In genomic region chr7:16929146-16929762, GRCh38 we compare ENCODE assay signal across 12 cellular contexts. TPM values are rescaled to one million over a fixed set of nuclear protein-coding genes. Genes with fewer than 3 reads are reported as not detected.
DNase-seq lines count a peak whose midpoint lies in the region; ATAC-seq and TF ChIP-seq lines count a peak whose summit lies in the region.
"Had no signal": no experiment of that assay in that cellular context is flagged by ENCODE, and none has a peak within 500 bp of the region (broad histone marks: within the 10 kb centered on the region; RNA-seq: fewer than 3 reads in every experiment).

No MANE protein-coding gene starts in this region.

- H3K27ac Mint-ChIP-seq in activated CD4-positive, alpha-beta memory T cell treated with anti-CD3 and anti-CD28 coated beads, Interleukin-2, amount 10 ng/mL, durations not matched to agents 7 days and 5 days: no peak overlapping the region

- WGBS in transverse colon (ENCODE audit: low coverage in 1 of 2), 2 donors: 21% methylated on average over 1 of the region's 1 CpG; no CpG with 5 or more reads in 1 of the 2 donors

- no peak overlapping the region for H3K27ac ChIP-seq in transverse colon
- H3K27ac ChIP-seq: left ventricle myocardium inferior, tibial artery had no signal

- intact Hi-C loops in transverse colon (cut with DNase I; ENCODE audit: low total_unique reads): no loop called here

- in situ Hi-C loops in transverse colon (cut with MboI; ENCODE audit: low pct_ligation_motif_present in 1 of 4, low pct_unique_long_range_greater_than_20kb in 1 of 4, low sequenced_read_pairs in 3 of 4): no loop called here

- H3K36me3 Mint-ChIP-seq in activated CD4-positive, alpha-beta memory T cell treated with anti-CD3 and anti-CD28 coated beads, Interleukin-2, amount 10 ng/mL, durations not matched to agents 7 days and 5 days (ENCODE audit: low read depth): no peaks in the 10 kb centered on the region

- peaks cover 4 to 21% (median 15%) of the 10 kb centered on the region in 4 donors for H3K4me1 ChIP-seq in transverse colon
- H3K4me1 ChIP-seq: left ventricle myocardium inferior, tibial artery had no signal

- no peaks in the 10 kb centered on the region for H3K9me3 Mint-ChIP-seq in activated CD4-positive, alpha-beta memory T cell treated with anti-CD3 and anti-CD28 coated beads, Interleukin-2, amount 10 ng/mL, durations not matched to agents 7 days and 5 days

- TF ChIP-seq POLR2A in transverse colon (IDR thresholded peaks at IDR 0.05): no peak

- no peak overlapping the region for H3K4me3 ChIP-seq in transverse colon
- H3K4me3 ChIP-seq: left ventricle myocardium inferior, tibial artery had no signal

- no peaks in the 10 kb centered on the region for H3K36me3 ChIP-seq in transverse colon
- H3K36me3 ChIP-seq: left ventricle myocardium inferior, tibial artery had no signal

- POLR2A ChIA-PET in GM10248 (lab: Yijun Ruan, JAX): no interaction called here
- POLR2A ChIA-PET in activated CD4-positive, alpha-beta memory T cell treated with anti-CD3 and anti-CD28 coated beads, Interleukin-2, amount 10 ng/mL, durations not matched to agents 7 days and 5 days (lab: Charles Lee): no interaction called here

- peak; percentile 94 for ATAC-seq in GM18867 (IDR thresholded peaks at IDR 0.05; ENCODE audit: unreplicated experiment)
- ATAC-seq in HG02610 (IDR thresholded peaks at IDR 0.05; ENCODE audit: unreplicated experiment): peak; percentile 79
- peak; percentile 89 for ATAC-seq in HG03571 (IDR thresholded peaks at IDR 0.05; ENCODE audit: unreplicated experiment)

- DNase-seq in kidney tubule cell (ENCODE audit: low spot score) (peak; percentile 10), transverse colon (no peak), GM10248 (ENCODE audit: extremely low spot score) (no peak), D341Med (ENCODE audit: low spot score) (no peak)
- DNase-seq in activated CD4-positive, alpha-beta memory T cell treated with anti-CD3 and anti-CD28 coated beads, Interleukin-2, amount 10 ng/mL, durations not matched to agents 7 days and 5 days: no peak
- DNase-seq: left ventricle myocardium inferior, small intestine, tibial artery had no signal

- no peaks in the 10 kb centered on the region for H3K9me3 ChIP-seq in transverse colon
- H3K9me3 ChIP-seq: left ventricle myocardium inferior, tibial artery had no signal

- TF ChIP-seq EP300 in transverse colon (IDR thresholded peaks at IDR 0.05; ENCODE audit: low read depth): no peak

- peaks cover 42% of the 10 kb centered on the region for H3K4me1 Mint-ChIP-seq in activated CD4-positive, alpha-beta memory T cell treated with anti-CD3 and anti-CD28 coated beads, Interleukin-2, amount 10 ng/mL, durations not matched to agents 7 days and 5 days

- CTCF ChIA-PET in GM10248 (lab: Yijun Ruan, JAX): interaction anchor here (0.8 to 2.3 kb wide), 4 partner anchors 9 to 36 kb away, joined by 3 to 7 read pairs (median 5); no protein-coding TSS in a partner anchor
- CTCF ChIA-PET in activated CD4-positive, alpha-beta memory T cell treated with anti-CD3 and anti-CD28 coated beads, Interleukin-2, amount 10 ng/mL, durations not matched to agents 7 days and 5 days (lab: Charles Lee): interaction anchor here (0.8 kb wide), 1 partner anchor 54 kb away, joined by 3 read pairs; no protein-coding TSS in a partner anchor

- no peaks in the 10 kb centered on the region for H3K27me3 ChIP-seq in transverse colon
- H3K27me3 ChIP-seq: tibial artery had no signal

- no peaks in the 10 kb centered on the region for H3K27me3 Mint-ChIP-seq in activated CD4-positive, alpha-beta memory T cell treated with anti-CD3 and anti-CD28 coated beads, Interleukin-2, amount 10 ng/mL, durations not matched to agents 7 days and 5 days

- no peak overlapping the region for H3K4me3 Mint-ChIP-seq in activated CD4-positive, alpha-beta memory T cell treated with anti-CD3 and anti-CD28 coated beads, Interleukin-2, amount 10 ng/mL, durations not matched to agents 7 days and 5 days

- TF ChIP-seq CTCF in transverse colon (IDR thresholded peaks at IDR 0.05) (no peak), GM10248 (IDR thresholded peaks at IDR 0.05; ENCODE audit: control extremely low read depth, extremely low read depth, low read depth, missing control alignments) (no peak)

RNA-seq across cellular contexts. Expression of gene AGR3, which starts 47.5 kb away (rescaled TPM):
- 100 to 1,000 TPM in 3 of 4 donors, 10 to 100 TPM in 1; 65.1 to 216 (median 126) TPM for total RNA-seq in transverse colon
- total RNA-seq in activated CD4-positive, alpha-beta memory T cell treated with anti-CD3 and anti-CD28 coated beads, Interleukin-2, amount 10 ng/mL, durations not matched to agents 7 days and 5 days: not detected
- total RNA-seq: left ventricle myocardium inferior, SK-MEL-5 had no signal

Comparison
In these comparisons a context has a peak if more than half of its experiments do, and no peak if none do; other contexts are left out.
1. RNA of gene AGR3, which starts 47.5 kb away (total RNA-seq): 65.1 to 216 TPM in transverse colon; not detected in activated CD4-positive, alpha-beta memory T cell treated with anti-CD3 and anti-CD28 coated beads, Interleukin-2, amount 10 ng/mL, durations not matched to agents 7 days and 5 days; every median in the first group is over 10 times any median in the second.
2. Peak in every context shown above with its lines, with median percentiles within 50 percentile points of each other: ATAC-seq.